Comparison of ENCODE assay signal across 24 cellular contexts in the genomic region with DNA sequence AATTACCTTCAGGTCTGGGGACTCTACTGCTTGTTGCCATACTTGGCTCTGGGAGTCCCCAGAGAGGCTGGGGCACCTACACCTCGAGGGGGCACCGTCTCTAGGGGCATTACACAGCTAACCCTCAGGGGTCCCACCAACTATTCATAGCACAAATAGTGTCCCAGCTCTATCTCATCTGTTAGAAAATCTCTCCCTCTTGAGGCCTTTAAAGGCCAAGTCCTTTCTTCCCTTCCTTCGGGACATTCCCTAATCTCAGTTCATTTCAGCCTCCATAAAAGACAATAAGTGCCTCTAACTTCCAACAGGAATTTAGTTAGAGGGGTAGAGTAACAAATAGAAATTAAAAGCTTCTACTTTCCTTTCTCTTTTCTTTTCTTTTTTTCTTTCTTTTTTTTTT. TPM values are rescaled to one million over a fixed set of nuclear protein-coding genes. Genes with fewer than 3 reads are reported as not detected.
"Had no signal": no experiment of that assay in that cellular context is flagged by ENCODE, and none has a peak within 500 bp of the region (broad histone marks: within the 10 kb centered on the region; RNA-seq: fewer than 3 reads in every experiment).

No MANE protein-coding gene starts in this region.

- H3K9me3 ChIP-seq: body of pancreas, gastroesophageal sphincter, upper lobe of left lung had no signal

- H2AFZ ChIP-seq: neural progenitor cell had no signal

- FAIRE-seq: colon, kidney had no signal

- H3K4me2 ChIP-seq: neural progenitor cell had no signal

- DNase-seq: activated CD4-positive, alpha-beta memory T cell treated with anti-CD3 and anti-CD28 coated beads for 36 hours; activated CD4-positive, alpha-beta T cell treated with anti-CD3 and anti-CD28 coated beads for 48 hours; activated CD4-positive, CD25-positive, alpha-beta regulatory T cell; activated effector memory CD4-positive, alpha-beta T cell treated with Interleukin-2 at 50 U/mL for 16 hours; activated naive CD4-positive, alpha-beta T cell treated with anti-CD3 and anti-CD28 coated beads for 36 hours; activated naive CD8-positive, alpha-beta T cell treated with anti-CD3 and anti-CD28 coated beads, Interleukin-2, amount 10 ng/mL, durations not matched to agents 7 days and 5 days; activated T-cell treated with anti-CD3 and anti-CD28 coated beads, Interleukin-2, amount 50 U/mL, for 72 hours; amygdala; body of pancreas; effector memory CD4-positive, alpha-beta T cell; kidney; naive thymus-derived CD8-positive, alpha-beta T cell; posterior cingulate gyrus; stimulated activated CD4-positive, alpha-beta T cell treated with anti-CD3 and anti-CD28 coated beads, Interleukin-2, amount 100 ng/mL, for 48 hours; stimulated activated CD8-positive, alpha-beta memory T cell treated with anti-CD3 and anti-CD28 coated beads, Interleukin-4, amount 100 ng/mL, for 48 hours; stimulated activated naive B cell treated with anti-CD40 and anti-IgM and Interleukin-4, amounts not matched to agents 10 μg/mL and 1 μg/mL and 100 μg/mL, for 72 hours; T-helper 9 cell; upper lobe of left lung had no signal

- H3K27ac ChIP-seq: cardiac muscle cell, neural progenitor cell, upper lobe of left lung had no signal

- H3K4me3 ChIP-seq: body of pancreas, cardiac muscle cell, gastroesophageal sphincter, neural progenitor cell, upper lobe of left lung had no signal

- H3K9ac ChIP-seq: neural progenitor cell had no signal

- H3K36me3 ChIP-seq: cardiac muscle cell, gastroesophageal sphincter, neural progenitor cell, upper lobe of left lung had no signal

- H3K27me3 ChIP-seq: body of pancreas, cardiac muscle cell, gastroesophageal sphincter, neural progenitor cell, upper lobe of left lung had no signal

- ATAC-seq: activated T-cell treated with anti-CD3 and anti-CD28 coated beads, Interleukin-2, amount 50 U/mL, for 72 hours; body of pancreas; gastroesophageal sphincter; left lobe of liver; naive thymus-derived CD8-positive, alpha-beta T cell; stimulated activated naive B cell treated with anti-CD40 and anti-IgM and Interleukin-4, amounts not matched to agents 10 μg/mL and 1 μg/mL and 100 μg/mL, for 72 hours had no signal

RNA-seq across cellular contexts. Expression of a gene that starts 55.8 kb away (rescaled TPM):
- total RNA-seq: activated CD4-positive, alpha-beta memory T cell treated with anti-CD3 and anti-CD28 coated beads for 36 hours; activated naive CD4-positive, alpha-beta T cell treated with anti-CD3 and anti-CD28 coated beads for 36 hours; activated naive CD8-positive, alpha-beta T cell treated with anti-CD3 and anti-CD28 coated beads, Interleukin-2, amount 10 ng/mL, durations not matched to agents 7 days and 5 days; naive thymus-derived CD8-positive, alpha-beta T cell; T-helper 1 cell treated with Interleukin-12 subunit alpha and Interleukin-12 subunit beta and Interleukin-4 antibody, amounts not matched to agents 30 ng/mL and 1 ng/mL, for 36 hours had no signal
